23 cellular contexts compared by ENCODE assay signal in genomic region chr7:105653441-105654005, GRCh38.
DNase-seq lines count a peak whose midpoint lies in the region; ATAC-seq, FAIRE-seq and TF ChIP-seq lines count a peak whose summit lies in the region.
"Had no signal": no experiment of that assay in that cellular context is flagged by ENCODE, and none has a peak within 500 bp of the region (broad histone marks: within the 10 kb centered on the region; RNA-seq: fewer than 3 reads in every experiment).

No MANE protein-coding gene starts in this region.

- BruUV-seq in HepG2 (replicated peaks; lab: Mats Ljungman, UMichigan) = no TSS peak

- TF ChIP-seq POLR2A in HepG2 (IDR thresholded peaks at IDR 0.05; ENCODE audit: insufficient read depth in 1 of 2, low read depth in 2 of 2, low read length in 2 of 2) = no peak

- peaks cover 10% of the 10 kb centered on the region for H3K27me3 Mint-ChIP-seq in astrocyte (ENCODE audit: low read depth, unreplicated experiment)
- H3K27me3 Mint-ChIP-seq: activated CD4-positive, alpha-beta memory T cell treated with anti-CD3 and anti-CD28 coated beads for 36 hours; dendritic cell treated with granulocyte-macrophage colony-stimulating factor and Interleukin-4, amounts not matched to agents 40 ng/mL and 50 ng/mL, for 4 days; IgD-negative memory B cell had no signal

- H3K4me3 ChIP-seq in astrocyte (ENCODE audit: insufficient read depth, low read depth, low read length) (no peak overlapping the region), HepG2 (replicated peaks in 1 of 3; ENCODE audit: insufficient read depth in 1 of 3, low read depth in 2 of 3, low read length in 3 of 3) (no peak overlapping the region; a peak in 1 of 6 replicates), aorta (ENCODE audit: low read length in 2 of 2) (no peak overlapping the region)
- H3K4me3 ChIP-seq: cardiac muscle cell, heart left ventricle, left ventricle myocardium inferior, thyroid gland had no signal

- H4K20me1 ChIP-seq in astrocyte (ENCODE audit: insufficient read depth, low read length) (peaks cover 79% of the 10 kb centered on the region), HepG2 (ENCODE audit: insufficient read depth, low read length) (no peaks in the 10 kb centered on the region)

- peak overlapping the region; percentile 34 for H3K27ac Mint-ChIP-seq in astrocyte (ENCODE audit: unreplicated experiment)
- H3K27ac Mint-ChIP-seq: activated CD4-positive, alpha-beta memory T cell treated with anti-CD3 and anti-CD28 coated beads for 36 hours; dendritic cell treated with granulocyte-macrophage colony-stimulating factor and Interleukin-4, amounts not matched to agents 40 ng/mL and 50 ng/mL, for 4 days; IgD-negative memory B cell had no signal

- H3K27ac ChIP-seq in astrocyte (ENCODE audit: low read depth, low read length) (no peak overlapping the region), HepG2 (ENCODE audit: extremely low read length, insufficient read depth, low read length) (no peak overlapping the region), aorta (ENCODE audit: low read depth in 1 of 2, low read length in 2 of 2) (no peak overlapping the region)
- H3K27ac ChIP-seq: cardiac muscle cell, heart left ventricle, left ventricle myocardium inferior, thyroid gland had no signal

- no peak for TF ChIP-seq CTCF in astrocyte (IDR thresholded peaks at IDR 0.05; ENCODE audit: insufficient read depth, low read depth, low read length)
- no peak for TF ChIP-seq CTCF in HepG2 (CRISPR knock-in tag; IDR thresholded peaks at IDR 0.05)

- H3K9ac ChIP-seq in astrocyte (ENCODE audit: low read length) (no peak overlapping the region), HepG2 (ENCODE audit: insufficient read depth, low read depth, low read length) (no peak overlapping the region)

- H3K4me1 Mint-ChIP-seq in astrocyte (ENCODE audit: low read depth, unreplicated experiment) = peaks cover 22% of the 10 kb centered on the region

- H3K4me2 ChIP-seq in astrocyte (ENCODE audit: low read length) = no peak overlapping the region
- H3K4me2 ChIP-seq in HepG2 (ENCODE audit: low read depth, low read length) = peak overlapping the region; percentile 51

- in situ Hi-C loops in HepG2 (cut with HindIII; ENCODE audit: extremely low pct_ligation_motif_present, low pct_unique_long_range_greater_than_20kb) = loop anchor here (5.0 kb wide), 1 partner anchor 389 kb away; no protein-coding TSS in a partner anchor

- no peak for TF ChIP-seq RAD21 in HepG2 (CRISPR knock-in tag; IDR thresholded peaks at IDR 0.05)

- no peaks in the 10 kb centered on the region for H3K36me3 Mint-ChIP-seq in astrocyte (ENCODE audit: low read depth, unreplicated experiment)

- H3K9me3 Mint-ChIP-seq in astrocyte (ENCODE audit: unreplicated experiment) = no peaks in the 10 kb centered on the region
- H3K9me3 Mint-ChIP-seq: activated CD4-positive, alpha-beta memory T cell treated with anti-CD3 and anti-CD28 coated beads for 36 hours; dendritic cell treated with granulocyte-macrophage colony-stimulating factor and Interleukin-4, amounts not matched to agents 40 ng/mL and 50 ng/mL, for 4 days; IgD-negative memory B cell had no signal

- intact Hi-C loops in HepG2 (cut with micrococcal nuclease; ENCODE audit: unreplicated experiment) (loop anchor here (2.0 to 10.0 kb wide), 4 partner anchors 107 to 511 kb away; partner anchors contain the start of gene ATXN7L1), aorta (cut with DNase I) (loop anchor here (2.0 to 10.0 kb wide), 5 partner anchors 351 to 501 kb away; no protein-coding TSS in a partner anchor)

- DNase-seq in NCI-H82 (lab: John Stamatoyannopoulos, UW) (peak; percentile 34), NCI-H82 treated with DMSO at 0.1 percent for 48 hours (lab: John Stamatoyannopoulos, UW; ENCODE audit: unreplicated experiment) (no peak), astrocyte (ENCODE audit: low read depth) (no peak), HepG2 (ENCODE audit: low spot score) (peak; percentile 82), NCI-H2107 (lab: John Stamatoyannopoulos, UW) (no peak), globus pallidus (ENCODE audit: low spot score) (no peak), aorta (no peak)
- DNase-seq: activated CD4-positive, alpha-beta memory T cell treated with anti-CD3 and anti-CD28 coated beads for 36 hours; activated naive CD4-positive, alpha-beta T cell; heart left ventricle; left ventricle myocardium inferior; NCI-H2081 treated with DMSO at 0.1 percent for 48 hours; stimulated activated CD4-positive, alpha-beta T cell treated with anti-CD3 and anti-CD28 coated beads, Interleukin-4, amount 100 ng/mL, for 24 hours; stimulated activated naive CD8-positive, alpha-beta T cell treated with anti-CD3 and anti-CD28 coated beads, Interleukin-15, Interleukin-2, amounts not matched to agents 100 U/mL and 50 U/mL, for 24 hours; T-helper 2 cell; thyroid gland had no signal

- H3K4me3 Mint-ChIP-seq in astrocyte (ENCODE audit: unreplicated experiment) = no peak overlapping the region
- H3K4me3 Mint-ChIP-seq: activated CD4-positive, alpha-beta memory T cell treated with anti-CD3 and anti-CD28 coated beads for 36 hours; dendritic cell treated with granulocyte-macrophage colony-stimulating factor and Interleukin-4, amounts not matched to agents 40 ng/mL and 50 ng/mL, for 4 days; IgD-negative memory B cell had no signal

- no peak for TF ChIP-seq EP300 in HepG2 (IDR thresholded peaks at IDR 0.05; ENCODE audit: low read depth in 2 of 2, low read length in 2 of 2)
- TF ChIP-seq EP300 in HepG2 (CRISPR knock-in tag; IDR thresholded peaks at IDR 0.05; ENCODE audit: borderline replicate concordance) = no peak

- H2AFZ ChIP-seq in astrocyte (ENCODE audit: low read depth, low read length) (no peak overlapping the region), HepG2 (ENCODE audit: low read length) (no peak overlapping the region)

- H3K9me3 ChIP-seq in astrocyte (ENCODE audit: insufficient read depth, low read depth, low read length) = no peaks in the 10 kb centered on the region
- H3K9me3 ChIP-seq in HepG2 (ENCODE audit: low read length) = no peaks in the 10 kb centered on the region
- no peaks in the 10 kb centered on the region for H3K9me3 ChIP-seq in aorta (ENCODE audit: control insufficient read depth, low read length)
- H3K9me3 ChIP-seq: heart left ventricle, left ventricle myocardium inferior, thyroid gland had no signal

- no peaks in the 10 kb centered on the region for H3K27me3 ChIP-seq in astrocyte (ENCODE audit: insufficient read depth, low read length)
- no peaks in the 10 kb centered on the region for H3K27me3 ChIP-seq in HepG2 (ENCODE audit: control insufficient read depth in 1 of 2, insufficient read depth in 2 of 2, low read length in 2 of 2)
- no peaks in the 10 kb centered on the region for H3K27me3 ChIP-seq in aorta (ENCODE audit: control insufficient read depth in 1 of 2, insufficient read depth in 2 of 2, low read length in 1 of 2)
- H3K27me3 ChIP-seq: cardiac muscle cell, heart left ventricle, thyroid gland had no signal

- FAIRE-seq in astrocyte (lab: Jason Lieb, UNC) = no peak
- FAIRE-seq in HepG2 (lab: Jason Lieb, UNC) = peak; percentile 94
- FAIRE-seq: A204.1, endothelial cell of umbilical vein, GM18507 had no signal

- peaks cover 3% of the 10 kb centered on the region for H3K4me1 ChIP-seq in astrocyte (ENCODE audit: insufficient read depth, low read length)
- H3K4me1 ChIP-seq in HepG2 (ENCODE audit: insufficient read depth, low read length) = peaks cover 40% of the 10 kb centered on the region
- no peaks in the 10 kb centered on the region for H3K4me1 ChIP-seq in aorta (ENCODE audit: control insufficient read depth in 1 of 2, insufficient read depth in 2 of 2, low read length in 2 of 2)

- ATAC-seq in HepG2 = peak; percentile 80
- no peak for ATAC-seq in HG03108 (IDR thresholded peaks at IDR 0.05; ENCODE audit: unreplicated experiment)
- no peak for ATAC-seq in aorta (ENCODE audit: low FRiP score)
- ATAC-seq: heart left ventricle; stimulated activated naive CD8-positive, alpha-beta T cell treated with anti-CD3 and anti-CD28 coated beads, Interleukin-15, Interleukin-2, amounts not matched to agents 100 U/mL and 50 U/mL, for 24 hours had no signal

- POLR2A ChIA-PET in HepG2 (lab: Yijun Ruan, JAX) = interaction anchor here (1.5 kb wide), 1 partner anchor 23 kb away, joined by 3 read pairs; no protein-coding TSS in a partner anchor

- H3K79me2 ChIP-seq in astrocyte (ENCODE audit: insufficient read depth, low read length) (no peaks in the 10 kb centered on the region), HepG2 (ENCODE audit: insufficient read depth, low read length) (no peaks in the 10 kb centered on the region)

- WGBS in HepG2 (ENCODE audit: low lambda C conversion rate) = 4% methylated on average over 4 of the region's 6 CpGs
- 88 to 90% methylated on average over 6 of the region's 6 CpGs for WGBS in aorta, 2 donors

- CTCF ChIA-PET in HepG2 (lab: Yijun Ruan, JAX; ENCODE audit: low intra/inter-chr PET ratio, low total read pairs) = interaction anchor here (2.5 kb wide), 1 partner anchor 389 kb away, joined by 24 read pairs; no protein-coding TSS in a partner anchor

- H3K36me3 ChIP-seq in astrocyte (ENCODE audit: insufficient read depth, low read length) (no peaks in the 10 kb centered on the region), HepG2 (replicated peaks in 1 of 2; ENCODE audit: control insufficient read depth in 1 of 2, insufficient read depth in 2 of 2, low read length in 2 of 2) (no peaks in the 10 kb centered on the region), aorta (ENCODE audit: control insufficient read depth in 1 of 2, insufficient read depth in 2 of 2, low read length in 1 of 2) (no peaks in the 10 kb centered on the region)
- H3K36me3 ChIP-seq: cardiac muscle cell, left ventricle myocardium inferior, thyroid gland had no signal

TF ChIP-seq in HepG2, 621 proteins besides CTCF, POLR2A, EP300 and RAD21 (continues in another document):
- TF ChIP-seq, protein P1, sequence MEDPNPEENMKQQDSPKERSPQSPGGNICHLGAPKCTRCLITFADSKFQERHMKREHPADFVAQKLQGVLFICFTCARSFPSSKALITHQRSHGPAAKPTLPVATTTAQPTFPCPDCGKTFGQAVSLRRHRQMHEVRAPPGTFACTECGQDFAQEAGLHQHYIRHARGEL (CRISPR knock-in tag; IDR thresholded peaks at IDR 0.05) = no peak
- no peak for TF ChIP-seq ZNF33A (CRISPR knock-in tag; IDR thresholded peaks at IDR 0.05; ENCODE audit: borderline replicate concordance)

Comparison
In these comparisons a context has a peak if more than half of its experiments do, and no peak if none do; other contexts are left out.
1. DNase-seq: peak in NCI-H82 (single experiment) and HepG2 (single experiment); none in NCI-H82 treated with DMSO at 0.1 percent for 48 hours (single experiment), astrocyte (single experiment), NCI-H2107 (single experiment), globus pallidus (single experiment) and aorta (0 of 2).